9 cellular contexts compared by ENCODE assay signal in the genomic region with DNA sequence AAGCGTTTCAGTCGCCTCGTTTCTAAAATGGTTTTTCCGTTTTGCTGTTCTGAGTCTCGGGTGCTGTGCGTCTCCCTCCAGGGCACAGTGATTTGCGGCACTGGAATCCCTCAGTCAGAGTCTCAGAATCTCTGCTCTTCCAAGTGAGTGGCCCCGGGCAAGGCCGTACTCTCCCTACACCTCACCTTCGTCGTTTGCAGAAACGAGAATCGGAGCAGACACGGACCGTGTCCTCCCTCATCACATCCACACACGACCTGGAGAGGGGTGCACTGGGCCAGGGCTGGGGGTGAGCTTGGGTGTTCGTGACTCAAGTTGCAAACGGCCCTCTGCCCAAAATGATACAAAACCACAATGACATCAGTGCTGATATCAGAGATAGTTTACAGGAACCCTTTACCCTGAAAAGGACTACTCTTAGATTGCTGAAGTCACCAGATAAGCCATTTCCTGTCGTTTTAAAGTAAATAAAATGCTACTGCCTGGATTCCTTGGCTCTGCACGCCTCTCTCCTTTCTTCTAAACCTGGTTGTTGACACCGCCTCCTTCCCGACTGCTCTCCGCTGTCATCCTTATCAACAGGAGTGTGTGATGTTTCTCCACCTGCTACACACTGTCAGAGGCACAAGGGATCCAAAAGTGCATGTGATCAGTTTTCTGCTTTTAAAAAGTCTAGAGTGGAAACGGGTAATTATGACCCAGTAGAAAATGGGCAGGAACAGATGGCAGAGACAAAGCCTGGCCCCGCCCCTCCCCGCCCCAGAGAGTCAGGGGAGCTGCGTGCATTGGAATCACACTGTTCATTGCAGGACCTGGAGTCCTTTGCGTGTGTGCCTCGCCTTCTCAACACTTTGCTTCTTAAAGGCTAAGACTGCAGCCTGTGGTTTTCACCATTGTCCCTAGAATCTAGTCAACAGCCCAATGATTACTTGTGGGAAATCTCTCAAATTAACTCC. TPM values are rescaled to one million over a fixed set of nuclear protein-coding genes. Genes with fewer than 3 reads are reported as not detected.
DNase-seq lines count a peak whose midpoint lies in the region.
"Had no signal": no experiment of that assay in that cellular context is flagged by ENCODE, and none has a peak within 500 bp of the region (broad histone marks: within the 10 kb centered on the region; RNA-seq: fewer than 3 reads in every experiment).

No MANE protein-coding gene starts in this region.

- H3K36me3 ChIP-seq in ES-I3 (ENCODE audit: insufficient read depth, low read length) (no peaks in the 10 kb centered on the region), muscle layer of colon (ENCODE audit: insufficient read depth, low read length) (no peaks in the 10 kb centered on the region)
- no peaks in the 10 kb centered on the region for H3K36me3 ChIP-seq in effector memory CD4-positive, alpha-beta T cell (ENCODE audit: control insufficient read depth, insufficient read depth, low read length)
- H3K36me3 ChIP-seq: neutrophil had no signal

- H3K4me1 ChIP-seq in ES-I3 (ENCODE audit: insufficient read depth, low read length) (peaks cover 9% of the 10 kb centered on the region; the same call in 1 of the 2 replicates), muscle layer of colon (ENCODE audit: insufficient read depth, low read length) (no peaks in the 10 kb centered on the region)
- no peaks in the 10 kb centered on the region for H3K4me1 ChIP-seq in effector memory CD4-positive, alpha-beta T cell (ENCODE audit: control insufficient read depth, insufficient read depth, low read length, poor library complexity, severe bottlenecking)

- H3K9ac ChIP-seq in ES-I3 (ENCODE audit: low read depth, low read length) (peak overlapping the region; percentile 11; the same call in 1 of the 2 replicates), muscle layer of colon (ENCODE audit: low read length) (no peak overlapping the region)

- peak overlapping the region; percentile 13 for H3K4me3 ChIP-seq in effector memory CD4-positive, alpha-beta T cell (ENCODE audit: insufficient read depth, low read depth, low read length, poor library complexity, severe bottlenecking)
- peak overlapping the region; percentile 14 to 61 for H3K4me3 ChIP-seq in muscle layer of colon (ENCODE audit: low read depth in 1 of 2, low read length in 2 of 2)

- no peak overlapping the region for H3K27ac ChIP-seq in effector memory CD4-positive, alpha-beta T cell (ENCODE audit: insufficient read depth, low read length, poor library complexity, severe bottlenecking)
- H3K27ac ChIP-seq in muscle layer of colon (ENCODE audit: low read depth, low read length), result peak overlapping the region; percentile 12
- H3K27ac ChIP-seq: neutrophil had no signal

- H3K27me3 ChIP-seq in effector memory CD4-positive, alpha-beta T cell (replicated peaks; ENCODE audit: control insufficient read depth, insufficient read depth, low read length, poor library complexity, severe bottlenecking), result no peaks in the 10 kb centered on the region
- no peaks in the 10 kb centered on the region for H3K27me3 ChIP-seq in muscle layer of colon (ENCODE audit: control insufficient read depth in 1 of 2, insufficient read depth in 2 of 2, low read length in 2 of 2)

- H3K9me3 ChIP-seq in ES-I3 (ENCODE audit: control insufficient read depth, insufficient read depth, low read length), result peaks cover 19% of the 10 kb centered on the region; the same call in 1 of the 2 replicates
- no peaks in the 10 kb centered on the region for H3K9me3 ChIP-seq in effector memory CD4-positive, alpha-beta T cell (ENCODE audit: control insufficient read depth, low read length)
- H3K9me3 ChIP-seq in muscle layer of colon (ENCODE audit: low read length), result no peaks in the 10 kb centered on the region

- peak; percentile 61 for DNase-seq in NCI-H774 (lab: John Stamatoyannopoulos, UW)
- no peak for DNase-seq in effector memory CD4-positive, alpha-beta T cell
- DNase-seq in NCI-H2081 treated with DMSO at 0.1 percent for 48 hours (lab: John Stamatoyannopoulos, UW), result no peak
- no peak for DNase-seq in HK-2 (ENCODE audit: unreplicated experiment)
- DNase-seq in activated CD8-positive, alpha-beta memory T cell treated with anti-CD3 and anti-CD28 coated beads, Interleukin-2, amount 50 U/mL, for 4 hours, result no peak
- no peak for DNase-seq in mucosa of gallbladder (ENCODE audit: low spot score)

RNA-seq across cellular contexts. Expression of a gene that starts 38.5 kb away (rescaled TPM):
- 0.43 TPM for total RNA-seq in mucosa of gallbladder

RNA-seq across cellular contexts. Expression of a gene that starts 43.1 kb away (rescaled TPM):
- total RNA-seq in mucosa of gallbladder, result not detected
